ENCODE assay signal across 1 cellular context in the genomic region with DNA sequence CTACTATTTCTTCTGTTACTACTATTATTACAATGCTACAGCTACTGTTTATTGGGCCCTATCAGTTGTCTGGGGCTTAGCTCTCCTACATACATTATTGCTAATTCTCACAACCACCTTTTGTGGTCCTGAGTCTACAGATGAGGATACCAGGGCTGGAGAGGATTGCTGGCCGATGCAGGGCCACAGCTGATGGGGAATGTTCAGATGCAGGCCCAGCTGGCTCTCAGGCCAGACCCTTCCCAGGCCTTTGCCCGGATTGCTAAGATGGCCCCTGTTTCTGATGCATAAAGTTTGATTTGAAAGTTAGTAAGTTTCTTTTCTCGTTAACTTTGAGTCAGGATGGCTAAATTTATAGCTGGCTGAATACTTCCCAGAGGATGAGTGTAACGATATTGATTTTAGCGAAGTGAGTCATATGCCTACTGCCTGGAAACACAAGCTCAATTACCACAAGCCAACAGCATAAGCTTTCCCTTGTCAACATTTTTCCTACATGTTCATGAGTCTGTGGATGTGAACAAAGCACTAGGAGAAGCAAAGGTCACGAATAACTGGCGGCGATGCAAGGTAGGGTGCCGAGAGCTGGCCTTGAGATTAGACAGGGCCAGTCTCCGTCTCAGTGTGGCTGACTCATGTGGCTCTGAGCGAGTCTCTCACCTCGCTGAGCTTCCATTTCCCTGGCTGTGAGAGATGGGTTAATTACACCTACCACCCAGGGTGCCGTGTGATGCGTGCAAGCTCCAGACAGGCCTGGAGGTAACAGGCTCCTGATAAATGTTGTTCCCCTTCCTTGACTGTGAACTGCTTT.
TF ChIP-seq lines count a peak whose summit lies in the region.

No MANE protein-coding gene starts in this region.

TF ChIP-seq in HepG2, 621 proteins besides CTCF, POLR2A, EP300 and RAD21 (continued from another document and continues in another):
- TF ChIP-seq, protein P1, sequence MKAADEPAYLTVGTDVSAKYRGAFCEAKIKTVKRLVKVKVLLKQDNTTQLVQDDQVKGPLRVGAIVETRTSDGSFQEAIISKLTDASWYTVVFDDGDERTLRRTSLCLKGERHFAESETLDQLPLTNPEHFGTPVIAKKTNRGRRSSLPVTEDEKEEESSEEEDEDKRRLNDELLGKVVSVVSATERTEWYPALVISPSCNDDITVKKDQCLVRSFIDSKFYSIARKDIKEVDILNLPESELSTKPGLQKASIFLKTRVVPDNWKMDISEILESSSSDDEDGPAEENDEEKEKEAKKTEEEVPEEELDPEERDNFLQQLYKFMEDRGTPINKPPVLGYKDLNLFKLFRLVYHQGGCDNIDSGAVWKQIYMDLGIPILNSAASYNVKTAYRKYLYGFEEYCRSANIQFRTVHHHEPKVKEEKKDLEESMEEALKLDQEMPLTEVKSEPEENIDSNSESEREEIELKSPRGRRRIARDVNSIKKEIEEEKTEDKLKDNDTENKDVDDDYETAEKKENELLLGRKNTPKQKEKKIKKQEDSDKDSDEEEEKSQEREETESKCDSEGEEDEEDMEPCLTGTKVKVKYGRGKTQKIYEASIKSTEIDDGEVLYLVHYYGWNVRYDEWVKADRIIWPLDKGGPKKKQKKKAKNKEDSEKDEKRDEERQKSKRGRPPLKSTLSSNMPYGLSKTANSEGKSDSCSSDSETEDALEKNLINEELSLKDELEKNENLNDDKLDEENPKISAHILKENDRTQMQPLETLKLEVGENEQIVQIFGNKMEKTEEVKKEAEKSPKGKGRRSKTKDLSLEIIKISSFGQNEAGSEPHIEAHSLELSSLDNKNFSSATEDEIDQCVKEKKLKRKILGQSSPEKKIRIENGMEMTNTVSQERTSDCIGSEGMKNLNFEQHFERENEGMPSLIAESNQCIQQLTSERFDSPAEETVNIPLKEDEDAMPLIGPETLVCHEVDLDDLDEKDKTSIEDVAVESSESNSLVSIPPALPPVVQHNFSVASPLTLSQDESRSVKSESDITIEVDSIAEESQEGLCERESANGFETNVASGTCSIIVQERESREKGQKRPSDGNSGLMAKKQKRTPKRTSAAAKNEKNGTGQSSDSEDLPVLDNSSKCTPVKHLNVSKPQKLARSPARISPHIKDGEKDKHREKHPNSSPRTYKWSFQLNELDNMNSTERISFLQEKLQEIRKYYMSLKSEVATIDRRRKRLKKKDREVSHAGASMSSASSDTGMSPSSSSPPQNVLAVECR (CRISPR knock-in tag; IDR thresholded peaks at IDR 0.05; ENCODE audit: borderline replicate concordance) = peak; percentile 54; the same call in 1 of the 2 replicates
- TF ChIP-seq, protein P2, sequence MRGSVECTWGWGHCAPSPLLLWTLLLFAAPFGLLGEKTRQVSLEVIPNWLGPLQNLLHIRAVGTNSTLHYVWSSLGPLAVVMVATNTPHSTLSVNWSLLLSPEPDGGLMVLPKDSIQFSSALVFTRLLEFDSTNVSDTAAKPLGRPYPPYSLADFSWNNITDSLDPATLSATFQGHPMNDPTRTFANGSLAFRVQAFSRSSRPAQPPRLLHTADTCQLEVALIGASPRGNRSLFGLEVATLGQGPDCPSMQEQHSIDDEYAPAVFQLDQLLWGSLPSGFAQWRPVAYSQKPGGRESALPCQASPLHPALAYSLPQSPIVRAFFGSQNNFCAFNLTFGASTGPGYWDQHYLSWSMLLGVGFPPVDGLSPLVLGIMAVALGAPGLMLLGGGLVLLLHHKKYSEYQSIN (CRISPR knock-in tag; IDR thresholded peaks at IDR 0.05; ENCODE audit: borderline replicate concordance) = no peak
- TF ChIP-seq, protein P3, sequence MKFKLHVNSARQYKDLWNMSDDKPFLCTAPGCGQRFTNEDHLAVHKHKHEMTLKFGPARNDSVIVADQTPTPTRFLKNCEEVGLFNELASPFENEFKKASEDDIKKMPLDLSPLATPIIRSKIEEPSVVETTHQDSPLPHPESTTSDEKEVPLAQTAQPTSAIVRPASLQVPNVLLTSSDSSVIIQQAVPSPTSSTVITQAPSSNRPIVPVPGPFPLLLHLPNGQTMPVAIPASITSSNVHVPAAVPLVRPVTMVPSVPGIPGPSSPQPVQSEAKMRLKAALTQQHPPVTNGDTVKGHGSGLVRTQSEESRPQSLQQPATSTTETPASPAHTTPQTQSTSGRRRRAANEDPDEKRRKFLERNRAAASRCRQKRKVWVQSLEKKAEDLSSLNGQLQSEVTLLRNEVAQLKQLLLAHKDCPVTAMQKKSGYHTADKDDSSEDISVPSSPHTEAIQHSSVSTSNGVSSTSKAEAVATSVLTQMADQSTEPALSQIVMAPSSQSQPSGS (CRISPR knock-in tag; IDR thresholded peaks at IDR 0.05) = 0 out of 2 replicates have a peak, but pooled peaks have one; percentile 34
- peak; percentile 60; the same call in 1 of the 2 replicates for TF ChIP-seq CREM (IDR thresholded peaks at IDR 0.05)
- TF ChIP-seq CREM (CRISPR knock-in tag; IDR thresholded peaks at IDR 0.05) = no peak
- TF ChIP-seq MTF1 (CRISPR knock-in tag; IDR thresholded peaks at IDR 0.05) = no peak
- TF ChIP-seq ISL2 (CRISPR knock-in tag; IDR thresholded peaks at IDR 0.05) = 0 out of 2 replicates have a peak, but pooled peaks have one; percentile 0
- peak; percentile 98 for TF ChIP-seq PPARG (CRISPR knock-in tag; conservative IDR thresholded peaks at IDR 0.05)
- TF ChIP-seq AKAP8 (CRISPR knock-in tag; IDR thresholded peaks at IDR 0.05) = no peak
- no peak for TF ChIP-seq NR3C1 (CRISPR knock-in tag; IDR thresholded peaks at IDR 0.05)
- TF ChIP-seq CENPX (CRISPR knock-in tag; IDR thresholded peaks at IDR 0.05) = no peak
- TF ChIP-seq ZC3H13 (CRISPR knock-in tag; IDR thresholded peaks at IDR 0.05) = no peak
- no peak for TF ChIP-seq CHCHD3 (CRISPR knock-in tag; IDR thresholded peaks at IDR 0.05)
- TF ChIP-seq GATAD2A (CRISPR knock-in tag; IDR thresholded peaks at IDR 0.05) = peak; percentile 89
- TF ChIP-seq YEATS4 (CRISPR knock-in tag; IDR thresholded peaks at IDR 0.05; ENCODE audit: borderline replicate concordance) = no peak
- TF ChIP-seq ZNF430 (CRISPR knock-in tag; IDR thresholded peaks at IDR 0.05) = peak; percentile 69; the same call in 1 of the 2 replicates
- TF ChIP-seq, protein P4, sequence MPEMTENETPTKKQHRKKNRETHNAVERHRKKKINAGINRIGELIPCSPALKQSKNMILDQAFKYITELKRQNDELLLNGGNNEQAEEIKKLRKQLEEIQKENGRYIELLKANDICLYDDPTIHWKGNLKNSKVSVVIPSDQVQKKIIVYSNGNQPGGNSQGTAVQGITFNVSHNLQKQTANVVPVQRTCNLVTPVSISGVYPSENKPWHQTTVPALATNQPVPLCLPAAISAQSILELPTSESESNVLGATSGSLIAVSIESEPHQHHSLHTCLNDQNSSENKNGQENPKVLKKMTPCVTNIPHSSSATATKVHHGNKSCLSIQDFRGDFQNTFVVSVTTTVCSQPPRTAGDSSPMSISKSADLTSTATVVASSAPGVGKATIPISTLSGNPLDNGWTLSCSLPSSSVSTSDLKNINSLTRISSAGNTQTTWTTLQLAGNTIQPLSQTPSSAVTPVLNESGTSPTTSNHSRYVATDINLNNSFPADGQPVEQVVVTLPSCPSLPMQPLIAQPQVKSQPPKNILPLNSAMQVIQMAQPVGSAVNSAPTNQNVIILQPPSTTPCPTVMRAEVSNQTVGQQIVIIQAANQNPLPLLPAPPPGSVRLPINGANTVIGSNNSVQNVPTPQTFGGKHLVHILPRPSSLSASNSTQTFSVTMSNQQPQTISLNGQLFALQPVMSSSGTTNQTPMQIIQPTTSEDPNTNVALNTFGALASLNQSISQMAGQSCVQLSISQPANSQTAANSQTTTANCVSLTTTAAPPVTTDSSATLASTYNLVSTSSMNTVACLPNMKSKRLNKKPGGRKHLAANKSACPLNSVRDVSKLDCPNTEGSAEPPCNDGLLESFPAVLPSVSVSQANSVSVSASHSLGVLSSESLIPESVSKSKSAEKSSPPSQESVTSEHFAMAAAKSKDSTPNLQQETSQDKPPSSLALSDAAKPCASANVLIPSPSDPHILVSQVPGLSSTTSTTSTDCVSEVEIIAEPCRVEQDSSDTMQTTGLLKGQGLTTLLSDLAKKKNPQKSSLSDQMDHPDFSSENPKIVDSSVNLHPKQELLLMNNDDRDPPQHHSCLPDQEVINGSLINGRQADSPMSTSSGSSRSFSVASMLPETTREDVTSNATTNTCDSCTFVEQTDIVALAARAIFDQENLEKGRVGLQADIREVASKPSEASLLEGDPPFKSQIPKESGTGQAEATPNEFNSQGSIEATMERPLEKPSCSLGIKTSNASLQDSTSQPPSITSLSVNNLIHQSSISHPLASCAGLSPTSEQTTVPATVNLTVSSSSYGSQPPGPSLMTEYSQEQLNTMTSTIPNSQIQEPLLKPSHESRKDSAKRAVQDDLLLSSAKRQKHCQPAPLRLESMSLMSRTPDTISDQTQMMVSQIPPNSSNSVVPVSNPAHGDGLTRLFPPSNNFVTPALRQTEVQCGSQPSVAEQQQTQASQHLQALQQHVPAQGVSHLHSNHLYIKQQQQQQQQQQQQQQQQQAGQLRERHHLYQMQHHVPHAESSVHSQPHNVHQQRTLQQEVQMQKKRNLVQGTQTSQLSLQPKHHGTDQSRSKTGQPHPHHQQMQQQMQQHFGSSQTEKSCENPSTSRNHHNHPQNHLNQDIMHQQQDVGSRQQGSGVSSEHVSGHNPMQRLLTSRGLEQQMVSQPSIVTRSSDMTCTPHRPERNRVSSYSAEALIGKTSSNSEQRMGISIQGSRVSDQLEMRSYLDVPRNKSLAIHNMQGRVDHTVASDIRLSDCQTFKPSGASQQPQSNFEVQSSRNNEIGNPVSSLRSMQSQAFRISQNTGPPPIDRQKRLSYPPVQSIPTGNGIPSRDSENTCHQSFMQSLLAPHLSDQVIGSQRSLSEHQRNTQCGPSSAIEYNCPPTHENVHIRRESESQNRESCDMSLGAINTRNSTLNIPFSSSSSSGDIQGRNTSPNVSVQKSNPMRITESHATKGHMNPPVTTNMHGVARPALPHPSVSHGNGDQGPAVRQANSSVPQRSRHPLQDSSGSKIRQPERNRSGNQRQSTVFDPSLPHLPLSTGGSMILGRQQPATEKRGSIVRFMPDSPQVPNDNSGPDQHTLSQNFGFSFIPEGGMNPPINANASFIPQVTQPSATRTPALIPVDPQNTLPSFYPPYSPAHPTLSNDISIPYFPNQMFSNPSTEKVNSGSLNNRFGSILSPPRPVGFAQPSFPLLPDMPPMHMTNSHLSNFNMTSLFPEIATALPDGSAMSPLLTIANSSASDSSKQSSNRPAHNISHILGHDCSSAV (CRISPR knock-in tag; IDR thresholded peaks at IDR 0.05; ENCODE audit: borderline replicate concordance) = no peak
- TF ChIP-seq NFE2 (CRISPR knock-in tag; IDR thresholded peaks at IDR 0.05) = no peak
- TF ChIP-seq HMG20A (CRISPR knock-in tag; IDR thresholded peaks at IDR 0.05; ENCODE audit: borderline replicate concordance) = peak; percentile 96
- peak; percentile 54; the same call in 1 of the 2 replicates for TF ChIP-seq ZNF510 (CRISPR knock-in tag; IDR thresholded peaks at IDR 0.05; ENCODE audit: low read depth)
- TF ChIP-seq, protein P5, sequence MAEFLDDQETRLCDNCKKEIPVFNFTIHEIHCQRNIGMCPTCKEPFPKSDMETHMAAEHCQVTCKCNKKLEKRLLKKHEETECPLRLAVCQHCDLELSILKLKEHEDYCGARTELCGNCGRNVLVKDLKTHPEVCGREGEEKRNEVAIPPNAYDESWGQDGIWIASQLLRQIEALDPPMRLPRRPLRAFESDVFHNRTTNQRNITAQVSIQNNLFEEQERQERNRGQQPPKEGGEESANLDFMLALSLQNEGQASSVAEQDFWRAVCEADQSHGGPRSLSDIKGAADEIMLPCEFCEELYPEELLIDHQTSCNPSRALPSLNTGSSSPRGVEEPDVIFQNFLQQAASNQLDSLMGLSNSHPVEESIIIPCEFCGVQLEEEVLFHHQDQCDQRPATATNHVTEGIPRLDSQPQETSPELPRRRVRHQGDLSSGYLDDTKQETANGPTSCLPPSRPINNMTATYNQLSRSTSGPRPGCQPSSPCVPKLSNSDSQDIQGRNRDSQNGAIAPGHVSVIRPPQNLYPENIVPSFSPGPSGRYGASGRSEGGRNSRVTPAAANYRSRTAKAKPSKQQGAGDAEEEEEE (CRISPR knock-in tag; IDR thresholded peaks at IDR 0.05; ENCODE audit: borderline replicate concordance) = no peak
- TF ChIP-seq, protein P6, sequence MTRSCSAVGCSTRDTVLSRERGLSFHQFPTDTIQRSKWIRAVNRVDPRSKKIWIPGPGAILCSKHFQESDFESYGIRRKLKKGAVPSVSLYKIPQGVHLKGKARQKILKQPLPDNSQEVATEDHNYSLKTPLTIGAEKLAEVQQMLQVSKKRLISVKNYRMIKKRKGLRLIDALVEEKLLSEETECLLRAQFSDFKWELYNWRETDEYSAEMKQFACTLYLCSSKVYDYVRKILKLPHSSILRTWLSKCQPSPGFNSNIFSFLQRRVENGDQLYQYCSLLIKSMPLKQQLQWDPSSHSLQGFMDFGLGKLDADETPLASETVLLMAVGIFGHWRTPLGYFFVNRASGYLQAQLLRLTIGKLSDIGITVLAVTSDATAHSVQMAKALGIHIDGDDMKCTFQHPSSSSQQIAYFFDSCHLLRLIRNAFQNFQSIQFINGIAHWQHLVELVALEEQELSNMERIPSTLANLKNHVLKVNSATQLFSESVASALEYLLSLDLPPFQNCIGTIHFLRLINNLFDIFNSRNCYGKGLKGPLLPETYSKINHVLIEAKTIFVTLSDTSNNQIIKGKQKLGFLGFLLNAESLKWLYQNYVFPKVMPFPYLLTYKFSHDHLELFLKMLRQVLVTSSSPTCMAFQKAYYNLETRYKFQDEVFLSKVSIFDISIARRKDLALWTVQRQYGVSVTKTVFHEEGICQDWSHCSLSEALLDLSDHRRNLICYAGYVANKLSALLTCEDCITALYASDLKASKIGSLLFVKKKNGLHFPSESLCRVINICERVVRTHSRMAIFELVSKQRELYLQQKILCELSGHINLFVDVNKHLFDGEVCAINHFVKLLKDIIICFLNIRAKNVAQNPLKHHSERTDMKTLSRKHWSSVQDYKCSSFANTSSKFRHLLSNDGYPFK (CRISPR knock-in tag; IDR thresholded peaks at IDR 0.05; ENCODE audit: borderline replicate concordance) = peak; percentile 39; the same call in 1 of the 2 replicates
- no peak for TF ChIP-seq STAT5B (CRISPR knock-in tag; IDR thresholded peaks at IDR 0.05)
- TF ChIP-seq, protein P7, sequence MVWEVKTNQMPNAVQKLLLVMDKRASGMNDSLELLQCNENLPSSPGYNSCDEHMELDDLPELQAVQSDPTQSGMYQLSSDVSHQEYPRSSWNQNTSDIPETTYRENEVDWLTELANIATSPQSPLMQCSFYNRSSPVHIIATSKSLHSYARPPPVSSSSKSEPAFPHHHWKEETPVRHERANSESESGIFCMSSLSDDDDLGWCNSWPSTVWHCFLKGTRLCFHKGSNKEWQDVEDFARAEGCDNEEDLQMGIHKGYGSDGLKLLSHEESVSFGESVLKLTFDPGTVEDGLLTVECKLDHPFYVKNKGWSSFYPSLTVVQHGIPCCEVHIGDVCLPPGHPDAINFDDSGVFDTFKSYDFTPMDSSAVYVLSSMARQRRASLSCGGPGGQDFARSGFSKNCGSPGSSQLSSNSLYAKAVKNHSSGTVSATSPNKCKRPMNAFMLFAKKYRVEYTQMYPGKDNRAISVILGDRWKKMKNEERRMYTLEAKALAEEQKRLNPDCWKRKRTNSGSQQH (CRISPR knock-in tag; IDR thresholded peaks at IDR 0.05; ENCODE audit: low read depth) = no peak
- TF ChIP-seq, protein P8, sequence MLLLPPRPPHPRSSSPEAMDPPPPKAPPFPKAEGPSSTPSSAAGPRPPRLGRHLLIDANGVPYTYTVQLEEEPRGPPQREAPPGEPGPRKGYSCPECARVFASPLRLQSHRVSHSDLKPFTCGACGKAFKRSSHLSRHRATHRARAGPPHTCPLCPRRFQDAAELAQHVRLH (CRISPR knock-in tag; IDR thresholded peaks at IDR 0.05; ENCODE audit: borderline replicate concordance, low read depth) = peak; percentile 68; the same call in 1 of the 2 replicates
- peak; percentile 66; the same call in 1 of the 2 replicates for TF ChIP-seq ZFP36L1 (CRISPR knock-in tag; IDR thresholded peaks at IDR 0.05)
- TF ChIP-seq HOXD1 (CRISPR knock-in tag; IDR thresholded peaks at IDR 0.05) = no peak
- peak; percentile 90 for TF ChIP-seq HDAC2 (CRISPR knock-in tag; IDR thresholded peaks at IDR 0.05)
- no peak for TF ChIP-seq PAF1 (CRISPR knock-in tag; IDR thresholded peaks at IDR 0.05)
- peak; percentile 49; the same call in 1 of the 2 replicates for TF ChIP-seq YEATS2 (CRISPR knock-in tag; IDR thresholded peaks at IDR 0.05; ENCODE audit: borderline replicate concordance)
- peak; percentile 92 for TF ChIP-seq SOX5 (CRISPR knock-in tag; IDR thresholded peaks at IDR 0.05; ENCODE audit: borderline replicate concordance)
- TF ChIP-seq TBP (CRISPR knock-in tag; IDR thresholded peaks at IDR 0.05) = no peak
